In genomic region chr5:55081541-55081940, GRCh38 we compare ENCODE assay signal across 18 cellular contexts. TPM values are rescaled to one million over a fixed set of nuclear protein-coding genes. Genes with fewer than 3 reads are reported as not detected.
A peak's percentile ranks its signal among the peaks of the same experiment; 100 is the strongest.
DNase-seq lines count a peak whose midpoint lies in the region; ATAC-seq and TF ChIP-seq lines count a peak whose summit lies in the region.
"Had no signal": no experiment of that assay in that cellular context is flagged by ENCODE, and none has a peak within 500 bp of the region (broad histone marks: within the 10 kb centered on the region; RNA-seq: fewer than 3 reads in every experiment).

No MANE protein-coding gene starts in this region.

- H3K36me3 ChIP-seq in Caco-2 (ENCODE audit: control insufficient read depth, insufficient read depth, low read length) (no peaks in the 10 kb centered on the region), SK-N-SH (replicated peaks in 1 of 2; ENCODE audit: control insufficient read depth in 1 of 2, insufficient read depth in 2 of 2, low read length in 1 of 2) (no peaks in the 10 kb centered on the region)
- H3K36me3 ChIP-seq: BLaER1 had no signal

- H3K4me1 ChIP-seq in Caco-2 (no peaks in the 10 kb centered on the region), SK-N-SH (ENCODE audit: control insufficient read depth in 1 of 2, insufficient read depth in 2 of 2, low read depth in 1 of 2, low read length in 1 of 2) (no peaks in the 10 kb centered on the region)
- H3K4me1 ChIP-seq: BLaER1 had no signal

- H2AFZ ChIP-seq in SK-N-SH (ENCODE audit: low read depth), result no peak overlapping the region

- no peak overlapping the region for H3K9ac ChIP-seq in SK-N-SH
- H3K9ac ChIP-seq: BLaER1 had no signal

- in situ Hi-C loops in SK-MEL-5 (cut with HindIII; ENCODE audit: low pct_unique_long_range_greater_than_20kb, low sequenced_read_pairs), result no loop called here

- H3K27me3 ChIP-seq in Caco-2 (replicated peaks; ENCODE audit: control insufficient read depth, insufficient read depth, low read length) (no peaks in the 10 kb centered on the region; the same call in 1 of the 2 replicates), SK-N-SH (ENCODE audit: insufficient read depth) (no peaks in the 10 kb centered on the region; the same call in 1 of the 2 replicates)
- H3K27me3 ChIP-seq: BLaER1 had no signal

- no peaks in the 10 kb centered on the region for H3K9me2 ChIP-seq in SK-N-SH

- H3K27ac Mint-ChIP-seq in Caco-2 (ENCODE audit: unreplicated experiment), result no peak overlapping the region
- H3K27ac Mint-ChIP-seq: CD14-positive monocyte, H9 had no signal

- DNase-seq in SK-MEL-5 (ENCODE audit: low read depth, low spot score) (peak; percentile 37), globus pallidus (ENCODE audit: low spot score) (peak; percentile 47), pons (ENCODE audit: low spot score) (peak; percentile 89), Caco-2 (no peak), SK-N-SH (no peak)
- DNase-seq: ACHN; CD4-positive, alpha-beta memory T cell; DMS 273 treated with DMSO at 0.1 percent for 48 hours; DMS53; DND-41; EL; H9 had no signal

- H3K9me3 ChIP-seq in Caco-2 (no peaks in the 10 kb centered on the region), SK-N-SH (no peaks in the 10 kb centered on the region; the same call in 1 of the 2 replicates)

- intact Hi-C loops in Caco-2 (cut with micrococcal nuclease; ENCODE audit: unreplicated experiment), result no loop called here

- no peak for TF ChIP-seq EP300 in SK-N-SH (IDR thresholded peaks at IDR 0.05; ENCODE audit: borderline replicate concordance in 1 of 2, low read depth in 1 of 2, low read length in 1 of 2)

- no peaks in the 10 kb centered on the region for H3K79me2 ChIP-seq in SK-N-SH (ENCODE audit: insufficient read depth)

- TF ChIP-seq CTCF in Caco-2 (IDR thresholded peaks at IDR 0.05; ENCODE audit: insufficient read depth in 1 of 2, low read depth in 1 of 2, low read length in 1 of 2, severe bottlenecking in 1 of 2, unreplicated experiment in 1 of 2) (no peak), SK-N-SH (IDR thresholded peaks at IDR 0.05) (no peak)

- no peaks in the 10 kb centered on the region for H4K20me1 ChIP-seq in SK-N-SH (ENCODE audit: insufficient read depth)
- H4K20me1 ChIP-seq: BLaER1 had no signal

- H3F3A ChIP-seq in SK-N-SH (replicated peaks; ENCODE audit: insufficient read depth), result no peaks in the 10 kb centered on the region

- BruUV-seq in Caco-2 (replicated peaks; lab: Mats Ljungman, UMichigan), result no TSS peak

- no peak for TF ChIP-seq RAD21 in SK-N-SH (IDR thresholded peaks at IDR 0.05; ENCODE audit: low read length)

- CTCF ChIA-PET in Caco-2 (lab: Charles Lee) (no interaction called here), SK-N-SH (lab: Yijun Ruan, JAX) (no interaction called here)

- H3K36me3 Mint-ChIP-seq in Caco-2 (ENCODE audit: insufficient read depth, unreplicated experiment), result no peaks in the 10 kb centered on the region
- H3K36me3 Mint-ChIP-seq: CD14-positive monocyte had no signal

- no peaks in the 10 kb centered on the region for H3K4me1 Mint-ChIP-seq in Caco-2 (ENCODE audit: low read depth, unreplicated experiment)
- H3K4me1 Mint-ChIP-seq: CD14-positive monocyte had no signal

- H3K4me2 ChIP-seq in SK-N-SH, result no peak overlapping the region
- H3K4me2 ChIP-seq: BLaER1 had no signal

- peaks cover 10% of the 10 kb centered on the region for H3K9me3 Mint-ChIP-seq in Caco-2 (ENCODE audit: unreplicated experiment)

- POLR2A ChIA-PET in Caco-2 (lab: Charles Lee) (no interaction called here), SK-N-SH (lab: Yijun Ruan, JAX) (no interaction called here)

- H3K4me3 ChIP-seq in Caco-2 (ENCODE audit: low read depth, low read length) (no peak overlapping the region), SK-N-SH (ENCODE audit: low read depth in 2 of 2, low read length in 1 of 2) (no peak overlapping the region)
- H3K4me3 ChIP-seq: BLaER1, GM12878 had no signal

- no peak overlapping the region for H3K4me3 Mint-ChIP-seq in Caco-2 (ENCODE audit: unreplicated experiment)
- H3K4me3 Mint-ChIP-seq: CD14-positive monocyte; CD4-positive, alpha-beta memory T cell; H9 had no signal

- ATAC-seq in GM21515 (IDR thresholded peaks at IDR 0.05; ENCODE audit: unreplicated experiment), result no peak
- ATAC-seq: GM12878 had no signal

- H3K27ac ChIP-seq in SK-N-SH (ENCODE audit: low read depth in 2 of 2, low read length in 1 of 2), result no peak overlapping the region
- H3K27ac ChIP-seq: BLaER1 had no signal

- H3K27me3 Mint-ChIP-seq in Caco-2 (ENCODE audit: insufficient read depth, unreplicated experiment), result peaks cover 7% of the 10 kb centered on the region

TF ChIP-seq in SK-N-SH, 30 proteins besides CTCF, POLR2A, EP300 and RAD21:
- TF ChIP-seq EZH2phosphoT487 (IDR thresholded peaks at IDR 0.05; ENCODE audit: borderline replicate concordance, low read depth), result no peak
- TF ChIP-seq MXI1 (IDR thresholded peaks at IDR 0.05; ENCODE audit: low read depth, low read length), result no peak
- TF ChIP-seq USF2 (IDR thresholded peaks at IDR 0.05; ENCODE audit: borderline replicate concordance, low read depth, low read length), result no peak
- no peak for TF ChIP-seq NRF1 (IDR thresholded peaks at IDR 0.05; ENCODE audit: low read depth, low read length)
- TF ChIP-seq SIN3A (IDR thresholded peaks at IDR 0.05; ENCODE audit: borderline replicate concordance, low read depth, low read length), result no peak
- TF ChIP-seq REST (IDR thresholded peaks at IDR 0.05; ENCODE audit: low read depth, low read length), result no peak
- TF ChIP-seq JUND (IDR thresholded peaks at IDR 0.05), result no peak
- TF ChIP-seq SMC3 (IDR thresholded peaks at IDR 0.05; ENCODE audit: low read depth, low read length), result no peak
- no peak for TF ChIP-seq TEAD4 (IDR thresholded peaks at IDR 0.05; ENCODE audit: borderline replicate concordance, insufficient read depth)

RNA-seq across cellular contexts. Expression of gene GZMA, which starts 20.9 kb away (rescaled TPM):
- not detected in 2 replicates for total RNA-seq in SK-MEL-5 (2014; rRNA removed; shearing (Covaris generic))
- polyA plus RNA-seq in SK-MEL-5 (2015; cell fraction: cytosol; rRNA removed), result not detected in 2 replicates
- polyA plus RNA-seq in SK-MEL-5 (2015; cell fraction: nucleus; rRNA removed), result not detected in 2 replicates
- not detected in 2 replicates for total RNA-seq in Caco-2 (2022)
- polyA plus RNA-seq in SK-N-SH (2012; rRNA removed), result 0.07 TPM in 1 of 2 replicates, not detected in the other
- 0.12 and 0.14 TPM in 2 replicates for polyA plus RNA-seq in SK-N-SH (2012; cell fraction: cytosol; rRNA removed)
- polyA plus RNA-seq in SK-N-SH (2012; cell fraction: nucleus; rRNA removed), result not detected in 2 replicates
- total RNA-seq: G401, GM12878, H1, H9 had no signal
- polyA plus RNA-seq: H1 had no signal

RNA-seq across cellular contexts. Expression of gene GZMK, which starts 57.5 kb away (rescaled TPM):
- not detected in 2 replicates for total RNA-seq in SK-MEL-5 (2014; rRNA removed; shearing (Covaris generic))
- polyA plus RNA-seq in SK-MEL-5 (2015; cell fraction: cytosol; rRNA removed), result not detected in 2 replicates
- not detected in 2 replicates for polyA plus RNA-seq in SK-MEL-5 (2015; cell fraction: nucleus; rRNA removed)
- not detected in 2 replicates for total RNA-seq in Caco-2 (2022)
- not detected in 2 replicates for polyA plus RNA-seq in SK-N-SH (2012; rRNA removed)
- 0.01 TPM in 1 of 2 replicates, not detected in the other for polyA plus RNA-seq in SK-N-SH (2012; cell fraction: cytosol; rRNA removed)
- polyA plus RNA-seq in SK-N-SH (2012; cell fraction: nucleus; rRNA removed), result not detected in 2 replicates
- total RNA-seq: G401, GM12878, H1, H9 had no signal
- polyA plus RNA-seq: H1 had no signal

Comparison
In these comparisons a context has a peak if more than half of its experiments do, and no peak if none do; other contexts are left out.
1. DNase-seq: peak in SK-MEL-5 (single experiment), globus pallidus (single experiment) and pons (single experiment); none in Caco-2 (0 of 2) and SK-N-SH (single experiment).